Comparison of ENCODE assay signal across 16 cellular contexts in genomic region chr10:99673492-99673891, GRCh38.
"Had no signal": no experiment of that assay in that cellular context is flagged by ENCODE, and none has a peak within 500 bp of the region (broad histone marks: within the 10 kb centered on the region; RNA-seq: fewer than 3 reads in every experiment).

No MANE protein-coding gene starts in this region.

- H3K4me1 Mint-ChIP-seq: activated naive CD4-positive, alpha-beta T cell treated with anti-CD3 and anti-CD28 coated beads, Interleukin-2, amount 50 U/mL, for 24 hours had no signal

- DNase-seq: activated CD4-positive, alpha-beta T cell treated with anti-CD3 and anti-CD28 coated beads for 1 hour; activated gamma-delta T cell; activated T-cell treated with anti-CD3 and anti-CD28 coated beads, Interleukin-2, amount 50 U/mL, for 72 hours; effector memory CD8-positive, alpha-beta T cell; esophagus squamous epithelium; stimulated activated CD4-positive, alpha-beta T cell treated with anti-CD3 and anti-CD28 coated beads, Interleukin-2, amount 100 ng/mL, for 24 hours; uterus had no signal

- H3K27me3 Mint-ChIP-seq: activated naive CD4-positive, alpha-beta T cell treated with anti-CD3 and anti-CD28 coated beads, Interleukin-2, amount 50 U/mL, for 24 hours; effector memory CD8-positive, alpha-beta T cell; stimulated activated naive CD8-positive, alpha-beta T cell treated with anti-CD3 and anti-CD28 coated beads, Interleukin-15, Interleukin-2, amounts not matched to agents 100 ng/mL and 50 ng/mL, for 24 hours had no signal

- H3K9me3 Mint-ChIP-seq: activated naive CD4-positive, alpha-beta T cell treated with anti-CD3 and anti-CD28 coated beads, Interleukin-2, amount 50 U/mL, for 24 hours; activated T-cell treated with anti-CD3 and anti-CD28 coated beads, Interleukin-2, amount 50 U/mL, for 72 hours; effector memory CD8-positive, alpha-beta T cell; mesothelial cell of epicardium; stimulated activated naive CD8-positive, alpha-beta T cell treated with anti-CD3 and anti-CD28 coated beads, Interleukin-15, Interleukin-2, amounts not matched to agents 100 ng/mL and 50 ng/mL, for 24 hours; T-helper 1 cell treated with Interleukin-12 subunit alpha and Interleukin-12 subunit beta and Interleukin-4 antibody, amounts not matched to agents 30 μg/mL and 1 μg/mL, for 36 hours had no signal

- H3K4me3 Mint-ChIP-seq: activated naive CD4-positive, alpha-beta T cell treated with anti-CD3 and anti-CD28 coated beads, Interleukin-2, amount 50 U/mL, for 24 hours; activated T-cell treated with anti-CD3 and anti-CD28 coated beads, Interleukin-2, amount 50 U/mL, for 72 hours; effector memory CD8-positive, alpha-beta T cell; mesothelial cell of epicardium; stimulated activated naive CD8-positive, alpha-beta T cell treated with anti-CD3 and anti-CD28 coated beads, Interleukin-15, Interleukin-2, amounts not matched to agents 100 ng/mL and 50 ng/mL, for 24 hours; T-helper 1 cell treated with Interleukin-12 subunit alpha and Interleukin-12 subunit beta and Interleukin-4 antibody, amounts not matched to agents 30 μg/mL and 1 μg/mL, for 36 hours had no signal

- H3K4me1 ChIP-seq: prostate gland, right atrium auricular region, tibial nerve, uterus had no signal

- H3K27ac Mint-ChIP-seq: activated naive CD4-positive, alpha-beta T cell treated with anti-CD3 and anti-CD28 coated beads, Interleukin-2, amount 50 U/mL, for 24 hours; activated T-cell treated with anti-CD3 and anti-CD28 coated beads, Interleukin-2, amount 50 U/mL, for 72 hours; effector memory CD8-positive, alpha-beta T cell; mesothelial cell of epicardium; stimulated activated naive CD8-positive, alpha-beta T cell treated with anti-CD3 and anti-CD28 coated beads, Interleukin-15, Interleukin-2, amounts not matched to agents 100 ng/mL and 50 ng/mL, for 24 hours; T-helper 1 cell treated with Interleukin-12 subunit alpha and Interleukin-12 subunit beta and Interleukin-4 antibody, amounts not matched to agents 30 μg/mL and 1 μg/mL, for 36 hours had no signal

- H3K27ac ChIP-seq: prostate gland, right atrium auricular region, tibial nerve, uterus, VCaP had no signal

- H3K36me3 ChIP-seq: prostate gland, right atrium auricular region, uterus had no signal

- H3K4me3 ChIP-seq: esophagus squamous epithelium, lung, prostate gland, right atrium auricular region, tibial nerve, uterus had no signal

- H3K27me3 ChIP-seq: esophagus squamous epithelium, right atrium auricular region, tibial nerve, uterus had no signal

- ATAC-seq: effector memory CD8-positive, alpha-beta T cell had no signal

- H3K9me3 ChIP-seq: esophagus squamous epithelium, prostate gland, right atrium auricular region, tibial nerve, uterus had no signal
